8 cellular contexts compared by ENCODE assay signal in the genomic region with DNA sequence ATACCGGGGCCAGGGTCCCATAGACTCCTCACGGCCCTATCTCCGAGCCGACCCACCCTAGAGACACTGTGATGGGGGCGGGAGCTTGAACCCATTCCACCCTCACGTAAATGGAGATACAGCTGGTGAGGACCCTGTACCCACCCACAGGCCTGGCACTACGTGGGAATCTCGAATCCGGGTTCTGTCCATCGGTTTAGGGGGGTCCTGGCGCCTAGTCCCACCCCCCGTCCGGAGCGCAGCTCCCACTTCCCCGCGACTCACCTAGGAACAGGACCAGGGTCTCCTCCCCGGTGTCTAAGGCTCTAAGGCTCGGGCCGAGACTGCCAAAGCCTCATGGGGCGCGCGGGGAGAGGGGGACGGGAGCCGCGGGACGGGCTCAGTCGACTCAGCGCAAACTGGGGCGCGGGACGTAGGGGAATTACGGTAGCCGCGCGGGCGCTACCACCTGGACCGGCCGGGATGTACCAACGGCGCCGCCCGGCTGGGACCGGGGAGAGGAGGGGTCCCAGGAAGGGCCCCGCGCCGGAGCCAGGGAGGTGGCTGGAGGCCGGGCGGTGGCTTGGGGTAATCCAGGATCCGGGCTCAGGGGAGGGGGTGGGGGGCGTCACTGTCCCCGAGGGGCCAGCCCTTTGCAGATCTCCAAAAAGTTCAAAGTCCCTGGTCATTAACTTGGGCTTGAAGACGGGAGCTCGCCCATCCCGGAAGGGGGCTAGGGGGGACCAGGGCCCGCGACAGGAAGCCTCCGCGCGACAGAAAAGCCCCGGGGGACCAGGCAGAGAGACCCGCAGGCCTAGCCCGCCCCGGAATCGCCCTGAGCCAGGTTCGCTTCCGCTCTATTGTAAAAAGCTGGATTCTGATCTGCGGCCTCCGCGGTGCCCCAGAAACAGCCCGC. TPM values are rescaled to one million over a fixed set of nuclear protein-coding genes. Genes with fewer than 3 reads are reported as not detected.
DNase-seq lines count a peak whose midpoint lies in the region; ATAC-seq and TF ChIP-seq lines count a peak whose summit lies in the region.

No MANE protein-coding gene starts in this region.

- H3K36me3 ChIP-seq in SK-N-MC (ENCODE audit: insufficient read depth, low read length): no peaks in the 10 kb centered on the region
- H3K36me3 ChIP-seq in ascending aorta: no peaks in the 10 kb centered on the region
- H3K36me3 ChIP-seq in iPS DF 6.9 (ENCODE audit: control insufficient read depth, insufficient read depth, low read length): no peaks in the 10 kb centered on the region; the same call in 1 of the 2 replicates
- H3K36me3 ChIP-seq in gastrocnemius medialis: no peaks in the 10 kb centered on the region

- TF ChIP-seq CTCF in ascending aorta (IDR thresholded peaks at IDR 0.05) (no peak), gastrocnemius medialis (IDR thresholded peaks at IDR 0.05 in 4 of 5, conservative IDR thresholded peaks at IDR 0.05 in 1 of 5) (no peak)

- H3K9me3 ChIP-seq in SK-N-MC (ENCODE audit: low read depth, low read length) (no peaks in the 10 kb centered on the region), ascending aorta (no peaks in the 10 kb centered on the region), iPS DF 6.9 (ENCODE audit: control insufficient read depth, insufficient read depth, low read length) (no peaks in the 10 kb centered on the region), gastrocnemius medialis (no peaks in the 10 kb centered on the region)

- DNase-seq in NCI-H524 (lab: John Stamatoyannopoulos, UW) (peak; percentile 25 to 71), NCI-H524 treated with DMSO at 0.1 percent for 48 hours (lab: John Stamatoyannopoulos, UW) (no peak), SK-N-MC (ENCODE audit: low read depth, low spot score) (no peak), ascending aorta (ENCODE audit: low spot score in 2 of 2) (no peak), iPS DF 6.9 (ENCODE audit: low read depth, low spot score) (no peak), gastrocnemius medialis (no peak)

- no CpG with 5 or more reads among the region's 70 CpGs for WGBS in iPS DF 6.9 (ENCODE audit: insufficient coverage, insufficient read length)

- ATAC-seq in HG03432 (IDR thresholded peaks at IDR 0.05; ENCODE audit: unreplicated experiment) (peak; percentile 50), gastrocnemius medialis (peak; percentile 23 to 40), HG03378 (IDR thresholded peaks at IDR 0.05; ENCODE audit: unreplicated experiment) (no peak)

- intact Hi-C loops in ascending aorta (cut with DNase I): loop anchor here (2.0 kb wide), 1 partner anchor 64 kb away; the partner anchor contains the start of genes NOL9 and TAS1R1
- intact Hi-C loops in gastrocnemius medialis (cut with DNase I; ENCODE audit: low total_unique reads): no loop called here

- H3K4me3 ChIP-seq in SK-N-MC (peak overlapping the region; percentile 87), ascending aorta (peak overlapping the region; percentile 76 to 85), iPS DF 6.9 (ENCODE audit: low read length) (peak overlapping the region; percentile 63; the same call in 1 of the 2 replicates), gastrocnemius medialis (peak overlapping the region; percentile 44 to 66 (median 53))

- in situ Hi-C loops in gastrocnemius medialis (cut with MboI; ENCODE audit: low sequenced_read_pairs in 4 of 4): loop anchor here in 1 of 4 donors (25.0 kb wide), 1 partner anchor 147 kb away; no protein-coding TSS in a partner anchor

- H3K27ac ChIP-seq in SK-N-MC (peak overlapping the region; percentile 60; the same call in 1 of the 2 replicates), ascending aorta (peak overlapping the region; percentile 5 to 50), iPS DF 6.9 (ENCODE audit: low read length) (no peak overlapping the region), gastrocnemius medialis (peak overlapping the region; percentile 2 to 39 (median 24))

- peaks cover 5 to 20% of the 10 kb centered on the region in 2 donors for H3K4me1 ChIP-seq in ascending aorta
- H3K4me1 ChIP-seq in iPS DF 6.9 (ENCODE audit: control insufficient read depth, insufficient read depth, low read length): peaks cover 3% of the 10 kb centered on the region
- peaks cover 7 to 12% of the 10 kb centered on the region in 2 donors for H3K4me1 ChIP-seq in gastrocnemius medialis

- TF ChIP-seq POLR2A in gastrocnemius medialis (IDR thresholded peaks at IDR 0.05): no peak

- H3K9ac ChIP-seq in SK-N-MC (ENCODE audit: insufficient read length): peak overlapping the region; percentile 67

- no peaks in the 10 kb centered on the region for H3K27me3 ChIP-seq in ascending aorta
- H3K27me3 ChIP-seq in iPS DF 6.9 (ENCODE audit: control insufficient read depth, insufficient read depth, low read length): no peaks in the 10 kb centered on the region
- peaks cover 9 to 20% (median 12%) of the 10 kb centered on the region in 3 donors for H3K27me3 ChIP-seq in gastrocnemius medialis

RNA-seq across cellular contexts. Expression of gene PLEKHG5, which starts 1.0 kb away (rescaled TPM):
- 11.4 TPM for total RNA-seq in ascending aorta
- total RNA-seq in gastrocnemius medialis: 1 to 10 TPM; 1.2 to 2.3 (median 1.6) TPM

RNA-seq across cellular contexts. Expression of gene TNFRSF25, which starts 24.5 kb away (rescaled TPM):
- total RNA-seq in ascending aorta: 18.0 TPM
- total RNA-seq in gastrocnemius medialis: 1 to 10 TPM; 1.0 to 4.2 (median 2.7) TPM

Comparison
In these comparisons a context has a peak if more than half of its experiments do, and no peak if none do; other contexts are left out.
1. DNase-seq: peak in NCI-H524 (2 of 2); none in NCI-H524 treated with DMSO at 0.1 percent for 48 hours (single experiment), SK-N-MC (single experiment), ascending aorta (0 of 2), iPS DF 6.9 (single experiment) and gastrocnemius medialis (0 of 2).
2. Peak in every context shown above with its lines, with median percentiles within 50 percentile points of each other: H3K4me3 ChIP-seq.